ENCODE assay signal across 8 cellular contexts in genomic region chr7:12257582-12257981, GRCh38. TPM values are rescaled to one million over a fixed set of nuclear protein-coding genes. Genes with fewer than 3 reads are reported as not detected.
A peak's percentile ranks its signal among the peaks of the same experiment; 100 is the strongest.
DNase-seq lines count a peak whose midpoint lies in the region; ATAC-seq and TF ChIP-seq lines count a peak whose summit lies in the region.

No MANE protein-coding gene starts in this region.

- no peak overlapping the region for H3K4me3 Mint-ChIP-seq in activated T-helper 17 cell treated with anti-CD3 and anti-CD28 coated beads, Interleukin-2, amount 50 U/mL, for 72 hours

- intact Hi-C loops in posterior vena cava (cut with DNase I) = no loop called here

- peak; percentile 100 for ATAC-seq in GM18505 (IDR thresholded peaks at IDR 0.05; ENCODE audit: unreplicated experiment)
- ATAC-seq in GM21526 (IDR thresholded peaks at IDR 0.05; ENCODE audit: low FRiP score, unreplicated experiment) = peak; percentile 100
- ATAC-seq in activated T-helper 17 cell treated with anti-CD3 and anti-CD28 coated beads, Interleukin-2, amount 50 U/mL, for 72 hours (replicated peaks) = peak; percentile 89
- peak; percentile 66 for ATAC-seq in lung (ENCODE audit: insufficient read depth, low FRiP score)

- no peaks in the 10 kb centered on the region for H3K27me3 ChIP-seq in lung (ENCODE audit: control insufficient read depth, insufficient read depth)

- H3K4me1 ChIP-seq in lung (ENCODE audit: control insufficient read depth in 2 of 2, insufficient read depth in 2 of 2, low read length in 2 of 2) = peaks cover 0 to 3% of the 10 kb centered on the region in 2 donors

- no peak overlapping the region for H3K27ac Mint-ChIP-seq in activated T-helper 17 cell treated with anti-CD3 and anti-CD28 coated beads, Interleukin-2, amount 50 U/mL, for 72 hours

- DNase-seq in HS-5 (ENCODE audit: low read depth) (peak; percentile 46), lung (ENCODE audit: low spot score) (no peak), middle frontal gyrus (ENCODE audit: extremely low spot score, low spot score) (no peak), posterior vena cava (ENCODE audit: low spot score) (no peak), NCI-H345 treated with DMSO at 0.1 percent for 48 hours (lab: John Stamatoyannopoulos, UW; ENCODE audit: unreplicated experiment) (no peak)

- no peak overlapping the region for H3K27ac ChIP-seq in lung (ENCODE audit: low read depth in 1 of 2, low read length in 1 of 2)

- H3K36me3 Mint-ChIP-seq in activated T-helper 17 cell treated with anti-CD3 and anti-CD28 coated beads, Interleukin-2, amount 50 U/mL, for 72 hours (ENCODE audit: low read depth) = no peaks in the 10 kb centered on the region

- no peaks in the 10 kb centered on the region for H3K9me3 Mint-ChIP-seq in activated T-helper 17 cell treated with anti-CD3 and anti-CD28 coated beads, Interleukin-2, amount 50 U/mL, for 72 hours

- H3K36me3 ChIP-seq in lung (ENCODE audit: control insufficient read depth in 2 of 2, insufficient read depth in 2 of 2, low read length in 2 of 2) = no peaks in the 10 kb centered on the region

- H3K27me3 Mint-ChIP-seq in activated T-helper 17 cell treated with anti-CD3 and anti-CD28 coated beads, Interleukin-2, amount 50 U/mL, for 72 hours = no peaks in the 10 kb centered on the region

- TF ChIP-seq CTCF in lung (IDR thresholded peaks at IDR 0.05; ENCODE audit: control extremely low read depth, extremely low read depth) = no peak

- H3K9me3 ChIP-seq in lung (ENCODE audit: control insufficient read depth in 2 of 2, insufficient read depth in 1 of 2, low read length in 1 of 2) = peaks cover 0 to 2% of the 10 kb centered on the region in 2 donors

- no peak for TF ChIP-seq POLR2A in GM18505 (IDR thresholded peaks at IDR 0.05; ENCODE audit: borderline replicate concordance, extremely low read depth, insufficient read depth, insufficient read length)

- H3K4me1 Mint-ChIP-seq in activated T-helper 17 cell treated with anti-CD3 and anti-CD28 coated beads, Interleukin-2, amount 50 U/mL, for 72 hours = peaks cover 10% of the 10 kb centered on the region

- H3K4me3 ChIP-seq in lung = no peak overlapping the region

- 40 to 66% methylated on average over 2 of the region's 2 CpGs for WGBS in lung, 2 donors

RNA-seq across cellular contexts. Expression of gene TMEM106B, which starts 46.5 kb away (rescaled TPM):
- 10 to 100 TPM; 17.3 to 22.8 TPM for total RNA-seq in activated T-helper 17 cell treated with anti-CD3 and anti-CD28 coated beads, Interleukin-2, amount 50 U/mL, for 72 hours
- total RNA-seq in lung (100 to 1,000 TPM in 1 of 2 donors, 10 to 100 TPM in 1; 33.3 to 100 TPM), posterior vena cava (10 to 100 TPM; 47.2 to 49.0 TPM)
- polyA plus RNA-seq in lung = 10 to 100 TPM; 11.8 to 16.4 TPM
